ENCODE assay signal across 8 cellular contexts in genomic region chr19:37370386-37370879, GRCh38. TPM values are rescaled to one million over a fixed set of nuclear protein-coding genes. Genes with fewer than 3 reads are reported as not detected.
DNase-seq lines count a peak whose midpoint lies in the region; ATAC-seq and TF ChIP-seq lines count a peak whose summit lies in the region.
"Not testable (repeated sequence)": the region's sequence is repeated elsewhere in the genome, so short reads cannot be mapped to it uniquely, and the experiment has no call there.

No MANE protein-coding gene starts in this region.

- peak overlapping the region; percentile 52 for H3K27ac Mint-ChIP-seq in central memory CD8-positive, alpha-beta T cell (ENCODE audit: low read depth)
- H3K27ac Mint-ChIP-seq in osteocyte (ENCODE audit: unreplicated experiment), result peak overlapping the region; percentile 96

- H3K4me3 ChIP-seq in Jurkat, Clone E6-1 (ENCODE audit: low read length), result peak overlapping the region; percentile 82
- H3K4me3 ChIP-seq in WERI-Rb-1 (ENCODE audit: low read depth, low read length) (peak overlapping the region; percentile 84), iPS-18a (ENCODE audit: low read length) (peak overlapping the region; percentile 79), urinary bladder (ENCODE audit: low read depth, low read length) (peak overlapping the region; percentile 61)

- peak overlapping the region; percentile 24 for H3K9ac ChIP-seq in iPS-18a (ENCODE audit: low read length)

- DNase-seq in Jurkat, Clone E6-1 (ENCODE audit: low read depth, low spot score); WERI-Rb-1; central memory CD8-positive, alpha-beta T cell (ENCODE audit: low spot score in 2 of 2); osteocyte (ENCODE audit: extremely low spot score, unreplicated experiment): not testable (repeated sequence)

- not testable (repeated sequence) for H3K4me1 ChIP-seq in iPS-18a (ENCODE audit: control insufficient read depth, low read depth, low read length); urinary bladder (ENCODE audit: insufficient read depth)

- peaks cover 22% of the 10 kb centered on the region for H3K36me3 ChIP-seq in WERI-Rb-1
- not testable (repeated sequence) for H3K36me3 ChIP-seq in iPS-18a (ENCODE audit: control insufficient read depth, low read depth, low read length); urinary bladder (ENCODE audit: insufficient read depth)

- ATAC-seq in GM18520 (IDR thresholded peaks at IDR 0.05; ENCODE audit: unreplicated experiment) (peak; percentile 14), HG02588 (IDR thresholded peaks at IDR 0.05; ENCODE audit: unreplicated experiment) (peak; percentile 14)
- ATAC-seq in central memory CD8-positive, alpha-beta T cell (replicated peaks; ENCODE audit: extremely low read depth, poor library complexity, severe bottlenecking), result peak; percentile 60

- H3K27me3 Mint-ChIP-seq in central memory CD8-positive, alpha-beta T cell; osteocyte (ENCODE audit: unreplicated experiment): not testable (repeated sequence)

- H3K9me3 Mint-ChIP-seq in central memory CD8-positive, alpha-beta T cell, result not testable (repeated sequence)
- peaks cover 12% of the 10 kb centered on the region for H3K9me3 Mint-ChIP-seq in osteocyte (ENCODE audit: unreplicated experiment)

- H3K36me3 Mint-ChIP-seq in central memory CD8-positive, alpha-beta T cell (ENCODE audit: insufficient read depth); osteocyte (ENCODE audit: unreplicated experiment): not testable (repeated sequence)

- TF ChIP-seq CTCF in WERI-Rb-1 (IDR thresholded peaks at IDR 0.05; ENCODE audit: low read depth, low read length); osteocyte (IDR thresholded peaks at IDR 0.05): not testable (repeated sequence)

- H3K27ac ChIP-seq in WERI-Rb-1 (peak overlapping the region; percentile 87), urinary bladder (ENCODE audit: low read depth) (peak overlapping the region; percentile 12)
- not testable (repeated sequence) for H3K27ac ChIP-seq in iPS-18a (ENCODE audit: low read length)

- H3K4me1 Mint-ChIP-seq in central memory CD8-positive, alpha-beta T cell, result peaks cover 15% of the 10 kb centered on the region
- peaks cover 15% of the 10 kb centered on the region for H3K4me1 Mint-ChIP-seq in osteocyte (ENCODE audit: unreplicated experiment)

- 6% methylated on average over 18 of the region's 18 CpGs for WGBS in urinary bladder

- H3K4me3 Mint-ChIP-seq in central memory CD8-positive, alpha-beta T cell, result peak overlapping the region; percentile 94
- peak overlapping the region; percentile 99 for H3K4me3 Mint-ChIP-seq in osteocyte (ENCODE audit: unreplicated experiment)

- not testable (repeated sequence) for H3K27me3 ChIP-seq in WERI-Rb-1 (ENCODE audit: insufficient read depth, low read depth, severe bottlenecking); iPS-18a (ENCODE audit: control insufficient read depth, insufficient read depth, low read length)

- not testable (repeated sequence) for H3K9me3 ChIP-seq in WERI-Rb-1 (ENCODE audit: severe bottlenecking); iPS-18a (ENCODE audit: control insufficient read depth, low read depth, low read length)

RNA-seq across cellular contexts. Expression of gene ZNF527, which starts 0.5 kb away (rescaled TPM):
- 1.8 TPM for polyA plus RNA-seq in Jurkat, Clone E6-1 (2012; ENCODE audit: insufficient read depth, insufficient read length)
- total RNA-seq in osteocyte (5.8 and 7.3 TPM in 2 replicates), urinary bladder (17.2 TPM)
- 5.3 TPM for polyA plus RNA-seq in urinary bladder
